ENCODE assay signal across 24 cellular contexts in the genomic region with DNA sequence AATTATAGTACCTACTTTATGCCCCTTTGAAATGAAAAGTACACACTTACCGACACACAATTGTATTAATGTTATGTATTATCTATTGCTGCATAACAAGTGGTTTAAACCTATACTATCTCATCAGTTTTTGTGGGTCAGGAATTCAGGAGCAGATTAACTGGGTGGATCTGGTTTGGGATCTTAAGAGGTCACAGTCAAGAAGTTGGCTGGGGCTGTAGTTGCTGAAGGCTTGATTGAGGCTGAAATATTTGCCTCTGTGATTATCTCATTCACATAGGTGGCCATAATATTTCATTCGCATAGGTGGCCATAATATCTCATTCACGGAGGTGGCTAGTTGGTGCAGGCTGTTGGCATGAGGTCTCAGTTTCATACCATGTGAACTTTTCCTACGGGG.
"Had no signal": no experiment of that assay in that cellular context is flagged by ENCODE, and none has a peak within 500 bp of the region (broad histone marks: within the 10 kb centered on the region; RNA-seq: fewer than 3 reads in every experiment).

No MANE protein-coding gene starts in this region.

- ATAC-seq: esophagus mucosa; foreskin keratinocyte; stimulated activated naive CD8-positive, alpha-beta T cell treated with anti-CD3 and anti-CD28 coated beads, Interleukin-15, Interleukin-2, amounts not matched to agents 100 U/mL and 50 U/mL, for 24 hours; T-helper 17 cell had no signal

- DNase-seq: activated CD4-positive, alpha-beta memory T cell treated with anti-CD3 and anti-CD28 coated beads for 36 hours; activated CD4-positive, alpha-beta T cell treated with anti-CD3 and anti-CD28 coated beads, Interleukin-2, amount 10 ng/mL, durations not matched to agents 24 days and 14 days; activated CD4-positive, CD25-positive, alpha-beta regulatory T cell treated with anti-CD3 and anti-CD28 coated beads, Interleukin-2, amount 50 U/mL, for 72 hours; activated CD8-positive, alpha-beta memory T cell treated with anti-CD3 and anti-CD28 coated beads, Interleukin-2, amount 50 U/mL, for 4 hours; activated gamma-delta T cell; activated naive CD4-positive, alpha-beta T cell treated with anti-CD3 and anti-CD28 coated beads, Interleukin-2, amount 10 ng/mL, durations not matched to agents 7 days and 5 days; activated naive CD8-positive, alpha-beta T cell treated with anti-CD3 and anti-CD28 coated beads, Interleukin-2, amount 10 ng/mL, durations not matched to agents 7 days and 5 days; activated T-cell treated with anti-CD3 and anti-CD28 coated beads, Interleukin-2, amount 50 U/mL, for 24 hours; brain microvascular endothelial cell; caudate nucleus; cortex of kidney; foreskin keratinocyte; glutamatergic neuron; naive B cell; nephron progenitor cell; spleen; stimulated activated naive CD8-positive, alpha-beta T cell treated with anti-CD3 and anti-CD28 coated beads, Interleukin-15, Interleukin-2, amounts not matched to agents 100 U/mL and 50 U/mL, for 24 hours; T-helper 17 cell; T1000; testis; transverse colon had no signal

- H3K36me3 ChIP-seq: ascending aorta, brain microvascular endothelial cell, neutrophil, transverse colon had no signal

- H3K9me3 ChIP-seq: ascending aorta, neutrophil, spleen, testis, transverse colon had no signal

- H3K4me1 ChIP-seq: foreskin keratinocyte had no signal

- H3K27me3 ChIP-seq: ascending aorta, brain microvascular endothelial cell, foreskin keratinocyte, neutrophil, spleen, testis, transverse colon had no signal

- H3K27ac ChIP-seq: ascending aorta, brain microvascular endothelial cell, foreskin keratinocyte, neutrophil, spleen, testis, transverse colon had no signal

- H3K4me3 ChIP-seq: ascending aorta, spleen, testis, transverse colon had no signal
